Comparison of ENCODE assay signal across 8 cellular contexts in genomic region chr17:4950757-4951204, GRCh38. TPM values are rescaled to one million over a fixed set of nuclear protein-coding genes. Genes with fewer than 3 reads are reported as not detected.
DNase-seq lines count a peak whose midpoint lies in the region; ATAC-seq and TF ChIP-seq lines count a peak whose summit lies in the region.

TSS of gene ENO3 (plus strand) at chr17:4951119. CDS start at chr17:4951830, 711 bp downstream.

- no peak within 1 kb of the TSS for H2BK20ac ChIP-seq in H9 (ENCODE audit: low read depth, low read length, poor library complexity, severe bottlenecking)

- H3K56ac ChIP-seq in H9 (ENCODE audit: insufficient read length, low read depth, low read length) = no peak within 1 kb of the TSS

- WGBS in H9 (ENCODE audit: extremely low coverage, insufficient read length, low lambda C conversion rate) = no CpG with 5 or more reads among the region's 7 CpGs
- 42% methylated on average over 6 of the region's 7 CpGs for WGBS in smooth muscle cell (ENCODE audit: low lambda C conversion rate)

- H3K4me3 Mint-ChIP-seq in H9 = peak within 1 kb of the TSS; percentile 87 to 95
- H3K4me3 Mint-ChIP-seq in activated CD4-positive, alpha-beta memory T cell treated with anti-CD3 and anti-CD28 coated beads for 36 hours = peak within 1 kb of the TSS; percentile 88

- peak; percentile 68 for DNase-seq in H9
- no peak for DNase-seq in activated CD4-positive, alpha-beta memory T cell treated with anti-CD3 and anti-CD28 coated beads for 36 hours
- DNase-seq in left ventricle myocardium inferior = peak; percentile 56
- DNase-seq in smooth muscle cell (lab: John Stamatoyannopoulos, UW; ENCODE audit: unreplicated experiment) = no peak
- no peak for DNase-seq in DMS114 treated with DMSO at 0.1 percent for 48 hours (lab: John Stamatoyannopoulos, UW; ENCODE audit: unreplicated experiment)
- DNase-seq in NOMO-1 treated with DMSO at 0.1 percent for 48 hours (lab: John Stamatoyannopoulos, UW; ENCODE audit: unreplicated experiment) = no peak

- no peak within 1 kb of the TSS for H2AK5ac ChIP-seq in H9 (ENCODE audit: insufficient read length, low read length)

- peaks cover 23% of the 10 kb centered on the region for H3K23me2 ChIP-seq in H9 (ENCODE audit: insufficient read length, low read depth, low read length, poor library complexity, severe bottlenecking)

- no peak within 1 kb of the TSS for H3K23ac ChIP-seq in H9 (ENCODE audit: insufficient read length, low read depth, low read length)

- peak within 1 kb of the TSS; percentile 84 to 94 (median 93) for H3K27ac Mint-ChIP-seq in H9
- H3K27ac Mint-ChIP-seq in activated CD4-positive, alpha-beta memory T cell treated with anti-CD3 and anti-CD28 coated beads for 36 hours = peak within 1 kb of the TSS; percentile 97

- H3K27me3 Mint-ChIP-seq in H9 (ENCODE audit: low read depth) = no peaks in the 10 kb centered on the region
- no peaks in the 10 kb centered on the region for H3K27me3 Mint-ChIP-seq in activated CD4-positive, alpha-beta memory T cell treated with anti-CD3 and anti-CD28 coated beads for 36 hours

- peaks cover 13% of the 10 kb centered on the region; the same call in 1 of the 2 replicates for H3K79me2 ChIP-seq in H9 (ENCODE audit: insufficient read depth, low read length)
- H3K79me2 ChIP-seq in smooth muscle cell (ENCODE audit: low read depth) = peaks cover 24% of the 10 kb centered on the region

- H2BK12ac ChIP-seq in H9 (ENCODE audit: insufficient read length, low read depth, low read length) = no peak within 1 kb of the TSS

- peak within 1 kb of the TSS; percentile 80 for H3K18ac ChIP-seq in H9 (ENCODE audit: insufficient read length, low read depth, low read length)

- no peak within 1 kb of the TSS for H2BK5ac ChIP-seq in H9 (ENCODE audit: insufficient read length, low read length)

- peaks cover 9 to 17% (median 13%) of the 10 kb centered on the region in 3 experiments for H3K36me3 Mint-ChIP-seq in H9 (ENCODE audit: insufficient read depth in 1 of 3, low read depth in 3 of 3)
- H3K36me3 Mint-ChIP-seq in activated CD4-positive, alpha-beta memory T cell treated with anti-CD3 and anti-CD28 coated beads for 36 hours = peaks cover 19% of the 10 kb centered on the region

- H3T11ph ChIP-seq in H9 (ENCODE audit: low read length) = no peak within 1 kb of the TSS

- H3K27me3 ChIP-seq in H9 (ENCODE audit: insufficient read depth, low read length) = no peaks in the 10 kb centered on the region
- no peaks in the 10 kb centered on the region for H3K27me3 ChIP-seq in left ventricle myocardium inferior (ENCODE audit: low read depth)
- H3K27me3 ChIP-seq in smooth muscle cell (ENCODE audit: low read depth) = no peaks in the 10 kb centered on the region

- no peaks in the 10 kb centered on the region for H4K20me1 ChIP-seq in H9 (ENCODE audit: control insufficient read depth, insufficient read depth, insufficient read length)
- H4K20me1 ChIP-seq in smooth muscle cell (ENCODE audit: low read depth) = peaks cover 19% of the 10 kb centered on the region

- H3K27ac ChIP-seq in 22Rv1 = peak within 1 kb of the TSS; percentile 100
- H3K27ac ChIP-seq in H9 (ENCODE audit: insufficient read length, low read depth, low read length) = no peak within 1 kb of the TSS
- peak within 1 kb of the TSS; percentile 100 for H3K27ac ChIP-seq in left ventricle myocardium inferior (replicated peaks)
- peak within 1 kb of the TSS; percentile 96 for H3K27ac ChIP-seq in smooth muscle cell (ENCODE audit: low read depth)

- peak within 1 kb of the TSS; percentile 6 for H3K9ac ChIP-seq in H9 (ENCODE audit: extremely low read depth, insufficient read length, low read length)
- H3K9ac ChIP-seq in smooth muscle cell (ENCODE audit: low read depth) = peak within 1 kb of the TSS; percentile 72

- H3K36me3 ChIP-seq in left ventricle myocardium inferior = peaks cover 10% of the 10 kb centered on the region
- H3K36me3 ChIP-seq in smooth muscle cell (ENCODE audit: low read depth) = no peaks in the 10 kb centered on the region

- peaks cover 22% of the 10 kb centered on the region for H3F3A ChIP-seq in smooth muscle cell (ENCODE audit: low read depth)

- intact Hi-C loops in activated CD4-positive, alpha-beta memory T cell treated with anti-CD3 and anti-CD28 coated beads for 36 hours (cut with micrococcal nuclease) = no loop called here
- intact Hi-C loops in left ventricle myocardium inferior (cut with micrococcal nuclease) = no loop called here

- no peak within 1 kb of the TSS for H2BK120ac ChIP-seq in H9 (ENCODE audit: low read depth, low read length, poor library complexity, severe bottlenecking)

- POLR2A ChIA-PET in activated CD4-positive, alpha-beta memory T cell treated with anti-CD3 and anti-CD28 coated beads for 36 hours (lab: Charles Lee) = interaction anchor here (0.5 to 21.0 kb wide), 7 partner anchors 9 to 104 kb away, joined by 3 to 346 read pairs (median 3); partner anchors contain the start of genes C17orf107, RNF167, SLC25A11 and SPAG7

- H3K4me2 ChIP-seq in H9 (ENCODE audit: insufficient read depth, insufficient read length, low read length) (peak within 1 kb of the TSS; percentile 72), smooth muscle cell (peak within 1 kb of the TSS; percentile 90)

- no peak within 1 kb of the TSS for H4K91ac ChIP-seq in H9 (ENCODE audit: insufficient read length, low read depth, low read length)

- TF ChIP-seq CTCF in 22Rv1 (IDR thresholded peaks at IDR 0.05) (no peak), H9 (conservative IDR thresholded peaks at IDR 0.05) (no peak), left ventricle myocardium inferior (IDR thresholded peaks at IDR 0.05; ENCODE audit: borderline replicate concordance) (no peak), smooth muscle cell (IDR thresholded peaks at IDR 0.05; ENCODE audit: borderline replicate concordance, insufficient read depth, poor library complexity, severe bottlenecking) (no peak)

- no peak within 1 kb of the TSS for H4K5ac ChIP-seq in H9 (ENCODE audit: insufficient read length, low read depth, low read length)

- H3K4me1 ChIP-seq in H9 (ENCODE audit: insufficient read depth, low read length) = peaks cover 4% of the 10 kb centered on the region; the same call in 1 of the 2 replicates
- H3K4me1 ChIP-seq in left ventricle myocardium inferior = peaks cover 66% of the 10 kb centered on the region
- peaks cover 29% of the 10 kb centered on the region for H3K4me1 ChIP-seq in smooth muscle cell (ENCODE audit: low read depth)

- H3K4me1 Mint-ChIP-seq in H9 = peaks cover 35 to 36% of the 10 kb centered on the region in 2 experiments
- H3K4me1 Mint-ChIP-seq in activated CD4-positive, alpha-beta memory T cell treated with anti-CD3 and anti-CD28 coated beads for 36 hours (ENCODE audit: low read depth) = peaks cover 23% of the 10 kb centered on the region

- H2AFZ ChIP-seq in H9 (ENCODE audit: low read length) = no peak within 1 kb of the TSS
- H2AFZ ChIP-seq in smooth muscle cell (ENCODE audit: low read depth) = peak within 1 kb of the TSS; percentile 74

- H3K79me1 ChIP-seq in H9 (ENCODE audit: insufficient read depth, low read depth, low read length, poor library complexity, severe bottlenecking) = peaks cover 4% of the 10 kb centered on the region

- H3K4me3 ChIP-seq in left ventricle myocardium inferior = peak within 1 kb of the TSS; percentile 99
- H3K4me3 ChIP-seq in smooth muscle cell = peak within 1 kb of the TSS; percentile 96

- H3K9me3 ChIP-seq in H9 (ENCODE audit: control insufficient read depth, low read depth, low read length) (no peaks in the 10 kb centered on the region), left ventricle myocardium inferior (replicated peaks) (no peaks in the 10 kb centered on the region), smooth muscle cell (replicated peaks; ENCODE audit: low read depth) (no peaks in the 10 kb centered on the region)

- H3K14ac ChIP-seq in H9 (ENCODE audit: insufficient read depth, low read length) = peak within 1 kb of the TSS; percentile 49; the same call in 1 of the 2 replicates

- H3K4ac ChIP-seq in H9 (ENCODE audit: low read depth, low read length) = no peak within 1 kb of the TSS

- no peak for ATAC-seq in GM18909 (IDR thresholded peaks at IDR 0.05; ENCODE audit: poor library complexity, unreplicated experiment)

- no peak within 1 kb of the TSS for H4K8ac ChIP-seq in H9 (replicated peaks; ENCODE audit: insufficient read length, low read depth, low read length)

- CTCF ChIA-PET in activated CD4-positive, alpha-beta memory T cell treated with anti-CD3 and anti-CD28 coated beads for 36 hours (lab: Charles Lee) = interaction anchor here (0.6 to 1.6 kb wide), 3 partner anchors 16 to 112 kb away, joined by 3 read pairs; partner anchors contain the start of gene SPAG7

- no peak within 1 kb of the TSS for H2BK15ac ChIP-seq in H9 (ENCODE audit: low read depth, low read length)

- H3K9me3 Mint-ChIP-seq in H9 = peaks cover 0 to 2% of the 10 kb centered on the region in 2 experiments; a peak in 1 of 5 replicates
- H3K9me3 Mint-ChIP-seq in activated CD4-positive, alpha-beta memory T cell treated with anti-CD3 and anti-CD28 coated beads for 36 hours = no peaks in the 10 kb centered on the region

RNA-seq across cellular contexts. Expression of gene ENO3, which starts in this region (rescaled TPM):
- total RNA-seq in H9 (2021) (20.7 and 25.4 TPM in 2 replicates), left ventricle myocardium inferior (827 TPM), smooth muscle cell (2.4 and 5.9 TPM in 2 replicates)
- 10 to 100 TPM; 26.5 to 26.8 TPM for total RNA-seq in activated CD4-positive, alpha-beta memory T cell treated with anti-CD3 and anti-CD28 coated beads for 36 hours
- polyA plus RNA-seq in smooth muscle cell = 13.1 and 14.5 TPM in 2 replicates

Comparison
In these comparisons a context has a peak if more than half of its experiments do, and no peak if none do; other contexts are left out.
1. RNA of gene ENO3 (total RNA-seq): 827 TPM in left ventricle myocardium inferior (single experiment); 26.5 to 26.8 TPM in activated CD4-positive, alpha-beta memory T cell treated with anti-CD3 and anti-CD28 coated beads for 36 hours, 20.7 to 25.4 TPM in H9 and 2.4 to 5.9 TPM in smooth muscle cell; every median in the first group is over 10 times any median in the second.
2. DNase-seq: peak in H9 (single experiment) and left ventricle myocardium inferior (single experiment); none in activated CD4-positive, alpha-beta memory T cell treated with anti-CD3 and anti-CD28 coated beads for 36 hours (single experiment), smooth muscle cell (single experiment), DMS114 treated with DMSO at 0.1 percent for 48 hours (single experiment) and NOMO-1 treated with DMSO at 0.1 percent for 48 hours (single experiment).